ENCODE assay signal across 14 cellular contexts in genomic region chr2:187986392-187987105, GRCh38.
DNase-seq lines count a peak whose midpoint lies in the region; ATAC-seq and TF ChIP-seq lines count a peak whose summit lies in the region.
"Had no signal": no experiment of that assay in that cellular context is flagged by ENCODE, and none has a peak within 500 bp of the region (broad histone marks: within the 10 kb centered on the region; RNA-seq: fewer than 3 reads in every experiment).

No MANE protein-coding gene starts in this region.

- H3K27ac ChIP-seq in fibroblast of lung (ENCODE audit: insufficient read depth, low read length): no peak overlapping the region
- H3K27ac ChIP-seq: thoracic aorta had no signal

- peak; percentile 43 for ATAC-seq in stimulated activated naive CD8-positive, alpha-beta T cell treated with anti-CD3 and anti-CD28 coated beads, Interleukin-15, amount 100 ng/mL, for 72 hours
- no peak for ATAC-seq in stimulated activated naive CD8-positive, alpha-beta T cell treated with anti-CD3 and anti-CD28 coated beads, Interleukin-15, Interleukin-2, amounts not matched to agents 100 U/mL and 50 U/mL, for 24 hours
- ATAC-seq in HG03175 (IDR thresholded peaks at IDR 0.05; ENCODE audit: unreplicated experiment): no peak
- ATAC-seq: activated CD8-positive, alpha-beta T cell treated with anti-CD3 and anti-CD28 coated beads, Interleukin-2, amount 10 ng/mL, durations not matched to agents 7 days and 5 days had no signal

- no peak overlapping the region for H2AFZ ChIP-seq in fibroblast of lung (ENCODE audit: low read length)

- peaks cover 2% of the 10 kb centered on the region for H3K4me1 ChIP-seq in fibroblast of lung (ENCODE audit: control insufficient read depth, extremely low read depth, insufficient read depth, low read length)

- H3K4me2 ChIP-seq in fibroblast of lung (ENCODE audit: extremely low read depth, insufficient read depth, low read length): no peak overlapping the region

- no peaks in the 10 kb centered on the region for H3K9me3 Mint-ChIP-seq in stimulated activated naive CD8-positive, alpha-beta T cell treated with anti-CD3 and anti-CD28 coated beads, Interleukin-15, amount 100 ng/mL, for 72 hours
- H3K9me3 Mint-ChIP-seq: activated naive CD4-positive, alpha-beta T cell treated with anti-CD3 and anti-CD28 coated beads, Interleukin-2, amount 10 ng/mL, durations not matched to agents 7 days and 5 days; dendritic cell treated with granulocyte-macrophage colony-stimulating factor and Interleukin-4, amounts not matched to agents 40 ng/mL and 50 ng/mL, for 4 days; memory B cell; T-helper 1 cell treated with Interleukin-12 subunit alpha and Interleukin-12 subunit beta and Interleukin-4 antibody, amounts not matched to agents 30 μg/mL and 1 μg/mL, for 36 hours had no signal

- H3K4me3 ChIP-seq in fibroblast of lung (replicated peaks in 1 of 4; ENCODE audit: control extremely low read depth in 1 of 4, insufficient read depth in 1 of 4, low read depth in 3 of 4, low read length in 4 of 4): no peak overlapping the region
- H3K4me3 ChIP-seq: thoracic aorta had no signal

- H3K4me3 Mint-ChIP-seq in stimulated activated naive CD8-positive, alpha-beta T cell treated with anti-CD3 and anti-CD28 coated beads, Interleukin-15, amount 100 ng/mL, for 72 hours: no peak overlapping the region
- H3K4me3 Mint-ChIP-seq: activated CD8-positive, alpha-beta T cell treated with anti-CD3 and anti-CD28 coated beads, Interleukin-2, amount 10 ng/mL, durations not matched to agents 7 days and 5 days; activated naive CD4-positive, alpha-beta T cell treated with anti-CD3 and anti-CD28 coated beads, Interleukin-2, amount 10 ng/mL, durations not matched to agents 7 days and 5 days; dendritic cell treated with granulocyte-macrophage colony-stimulating factor and Interleukin-4, amounts not matched to agents 40 ng/mL and 50 ng/mL, for 4 days; memory B cell; T-helper 1 cell treated with Interleukin-12 subunit alpha and Interleukin-12 subunit beta and Interleukin-4 antibody, amounts not matched to agents 30 μg/mL and 1 μg/mL, for 36 hours had no signal

- no peaks in the 10 kb centered on the region for H3K36me3 ChIP-seq in fibroblast of lung (ENCODE audit: control insufficient read depth, insufficient read depth, low read length)
- H3K36me3 ChIP-seq: thoracic aorta had no signal

- no peaks in the 10 kb centered on the region for H3K79me2 ChIP-seq in fibroblast of lung (ENCODE audit: control insufficient read depth, insufficient read depth, low read length)

- H3K9ac ChIP-seq in fibroblast of lung (ENCODE audit: insufficient read depth, low read length): no peak overlapping the region

- H3K4me1 Mint-ChIP-seq in stimulated activated naive CD8-positive, alpha-beta T cell treated with anti-CD3 and anti-CD28 coated beads, Interleukin-15, amount 100 ng/mL, for 72 hours: peaks cover 25% of the 10 kb centered on the region
- H3K4me1 Mint-ChIP-seq: memory B cell had no signal

- no peak overlapping the region for H3K27ac Mint-ChIP-seq in stimulated activated naive CD8-positive, alpha-beta T cell treated with anti-CD3 and anti-CD28 coated beads, Interleukin-15, amount 100 ng/mL, for 72 hours
- H3K27ac Mint-ChIP-seq: activated CD8-positive, alpha-beta T cell treated with anti-CD3 and anti-CD28 coated beads, Interleukin-2, amount 10 ng/mL, durations not matched to agents 7 days and 5 days; activated naive CD4-positive, alpha-beta T cell treated with anti-CD3 and anti-CD28 coated beads, Interleukin-2, amount 10 ng/mL, durations not matched to agents 7 days and 5 days; dendritic cell treated with granulocyte-macrophage colony-stimulating factor and Interleukin-4, amounts not matched to agents 40 ng/mL and 50 ng/mL, for 4 days; memory B cell; T-helper 1 cell treated with Interleukin-12 subunit alpha and Interleukin-12 subunit beta and Interleukin-4 antibody, amounts not matched to agents 30 μg/mL and 1 μg/mL, for 36 hours had no signal

- H3K9me3 ChIP-seq in fibroblast of lung (ENCODE audit: control insufficient read depth, insufficient read depth, low read depth, low read length): no peaks in the 10 kb centered on the region
- H3K9me3 ChIP-seq: thoracic aorta had no signal

- TF ChIP-seq CTCF in fibroblast of lung (conservative IDR thresholded peaks at IDR 0.05 in 1 of 2, IDR thresholded peaks at IDR 0.05 in 1 of 2; ENCODE audit: low read depth in 1 of 2, low read length in 2 of 2): no peak

- H4K20me1 ChIP-seq in fibroblast of lung (ENCODE audit: control insufficient read depth, extremely low read depth, insufficient read depth, low read length): no peaks in the 10 kb centered on the region

- peaks cover 9% of the 10 kb centered on the region for H3K27me3 Mint-ChIP-seq in stimulated activated naive CD8-positive, alpha-beta T cell treated with anti-CD3 and anti-CD28 coated beads, Interleukin-15, amount 100 ng/mL, for 72 hours
- H3K27me3 Mint-ChIP-seq: activated naive CD4-positive, alpha-beta T cell treated with anti-CD3 and anti-CD28 coated beads, Interleukin-2, amount 10 ng/mL, durations not matched to agents 7 days and 5 days; dendritic cell treated with granulocyte-macrophage colony-stimulating factor and Interleukin-4, amounts not matched to agents 40 ng/mL and 50 ng/mL, for 4 days; memory B cell had no signal

- no peak for DNase-seq in stimulated activated naive CD8-positive, alpha-beta T cell treated with anti-CD3 and anti-CD28 coated beads, Interleukin-15, amount 100 ng/mL, for 72 hours
- DNase-seq in stimulated activated naive CD8-positive, alpha-beta T cell treated with anti-CD3 and anti-CD28 coated beads, Interleukin-15, Interleukin-2, amounts not matched to agents 100 U/mL and 50 U/mL, for 24 hours: no peak
- peak; percentile 49 for DNase-seq in NCI-H69 (lab: John Stamatoyannopoulos, UW)
- peak; percentile 6 to 15 for DNase-seq in fibroblast of lung (ENCODE audit: low read depth in 2 of 2)
- no peak for DNase-seq in iPS-NIHi11 (ENCODE audit: low spot score)
- no peak for DNase-seq in pons (ENCODE audit: low spot score)
- DNase-seq in cerebellum (ENCODE audit: low spot score): no peak
- DNase-seq: activated CD8-positive, alpha-beta T cell treated with anti-CD3 and anti-CD28 coated beads, Interleukin-2, amount 10 ng/mL, durations not matched to agents 7 days and 5 days; activated naive CD4-positive, alpha-beta T cell treated with anti-CD3 and anti-CD28 coated beads, Interleukin-2, amount 10 ng/mL, durations not matched to agents 7 days and 5 days had no signal

- H3K27me3 ChIP-seq in fibroblast of lung (ENCODE audit: control insufficient read depth, insufficient read depth, low read length): no peaks in the 10 kb centered on the region

Comparison
In these comparisons a context has a peak if more than half of its experiments do, and no peak if none do; other contexts are left out.
1. DNase-seq: peak in NCI-H69 (single experiment) and fibroblast of lung (2 of 2); none in stimulated activated naive CD8-positive, alpha-beta T cell treated with anti-CD3 and anti-CD28 coated beads, Interleukin-15, amount 100 ng/mL, for 72 hours (0 of 2), stimulated activated naive CD8-positive, alpha-beta T cell treated with anti-CD3 and anti-CD28 coated beads, Interleukin-15, Interleukin-2, amounts not matched to agents 100 U/mL and 50 U/mL, for 24 hours (single experiment), iPS-NIHi11 (single experiment), pons (single experiment) and cerebellum (single experiment).